15 cellular contexts compared by ENCODE assay signal in genomic region chr2:61419129-61419528, GRCh38. TPM values are rescaled to one million over a fixed set of nuclear protein-coding genes. Genes with fewer than 3 reads are reported as not detected.
DNase-seq lines count a peak whose midpoint lies in the region; ATAC-seq, FAIRE-seq and TF ChIP-seq lines count a peak whose summit lies in the region.
"Had no signal": no experiment of that assay in that cellular context is flagged by ENCODE, and none has a peak within 500 bp of the region (broad histone marks: within the 10 kb centered on the region; RNA-seq: fewer than 3 reads in every experiment).

No MANE protein-coding gene starts in this region.

- TF ChIP-seq CTCF in PC-9 (conservative IDR thresholded peaks at IDR 0.05) (no peak), K562 (IDR thresholded peaks at IDR 0.05 in 2 of 3, conservative IDR thresholded peaks at IDR 0.05 in 1 of 3; ENCODE audit: insufficient read depth in 2 of 3, low read depth in 1 of 3, low read length in 3 of 3) (no peak), omental fat pad (IDR thresholded peaks at IDR 0.05) (no peak)

- H3K4me1 ChIP-seq in BLaER1 treated with 17β-estradiol and CSF1 and Interleukin-3, amounts not matched to agents 10 nM and 100 nM: peaks cover 19 to 54% (median 38%) of the 10 kb centered on the region in 10 experiments
- H3K4me1 ChIP-seq in PC-9 (replicated peaks; ENCODE audit: insufficient read depth) (no peaks in the 10 kb centered on the region), K562 (replicated peaks in 1 of 2; ENCODE audit: control insufficient read depth in 2 of 2, insufficient read depth in 2 of 2, low read length in 2 of 2) (peaks cover 8 to 16% of the 10 kb centered on the region in 2 experiments; a peak in 4 of 5 replicates)

- no peak overlapping the region for H3K27ac ChIP-seq in BLaER1 treated with 17β-estradiol and CSF1 and Interleukin-3, amounts not matched to agents 10 nM and 100 nM
- H3K27ac ChIP-seq in PC-9: no peak overlapping the region
- no peak overlapping the region for H3K27ac ChIP-seq in K562 (ENCODE audit: extremely low read depth, low read depth, low read length)
- H3K27ac ChIP-seq: heart right ventricle had no signal

- WGBS in K562 (ENCODE audit: insufficient coverage, low coverage, missing lambda C conversion rate): 72% methylated on average over 5 of the region's 5 CpGs

- peak overlapping the region in 6 of 11 experiments; percentile 7 to 15 (median 13); a peak in 4 of 22 replicates for H3K4me2 ChIP-seq in BLaER1 treated with 17β-estradiol and CSF1 and Interleukin-3, amounts not matched to agents 10 nM and 100 nM
- H3K4me2 ChIP-seq in PC-9 (no peak overlapping the region), K562 (ENCODE audit: insufficient read depth, low read length) (no peak overlapping the region)

- no peaks in the 10 kb centered on the region for H3K9me3 ChIP-seq in BLaER1 treated with 17β-estradiol and CSF1 and Interleukin-3, amounts not matched to agents 10 nM and 100 nM (replicated peaks in 1 of 11)
- H3K9me3 ChIP-seq in PC-9 (ENCODE audit: insufficient read depth, low read depth) (no peaks in the 10 kb centered on the region), K562 (replicated peaks; ENCODE audit: control insufficient read depth, insufficient read depth, low read depth, low read length) (no peaks in the 10 kb centered on the region)
- H3K9me3 ChIP-seq: heart right ventricle had no signal

- H3K4me3 ChIP-seq in BLaER1 treated with 17β-estradiol and CSF1 and Interleukin-3, amounts not matched to agents 10 nM and 100 nM: no peak overlapping the region
- H3K4me3 ChIP-seq in PC-9 (no peak overlapping the region), K562 (no peak overlapping the region)
- H3K4me3 ChIP-seq: heart right ventricle had no signal

- H3K36me3 ChIP-seq in BLaER1 treated with 17β-estradiol and CSF1 and Interleukin-3, amounts not matched to agents 10 nM and 100 nM: peaks cover 28 to 75% (median 52%) of the 10 kb centered on the region in 11 experiments
- H3K36me3 ChIP-seq in PC-9 (ENCODE audit: low read depth) (peaks cover 15% of the 10 kb centered on the region; the same call in 1 of the 2 replicates), K562 (ENCODE audit: control insufficient read depth, insufficient read depth, low read length) (peaks cover 35% of the 10 kb centered on the region; the same call in 2 of the 3 replicates)

- TF ChIP-seq POLR2A in GM12892 (IDR thresholded peaks at IDR 0.05; ENCODE audit: low read depth, low read length) (no peak), K562 (conservative IDR thresholded peaks at IDR 0.05) (no peak)

- peaks cover 44 to 97% (median 79%) of the 10 kb centered on the region in 11 experiments for H4K20me1 ChIP-seq in BLaER1 treated with 17β-estradiol and CSF1 and Interleukin-3, amounts not matched to agents 10 nM and 100 nM
- H4K20me1 ChIP-seq in PC-9 (ENCODE audit: insufficient read depth) (peaks cover 46% of the 10 kb centered on the region), K562 (replicated peaks; ENCODE audit: control insufficient read depth, insufficient read depth, low read length) (peaks cover 15% of the 10 kb centered on the region)

- H2AFZ ChIP-seq in PC-9: no peak overlapping the region
- H2AFZ ChIP-seq in K562 (ENCODE audit: low read depth, low read length): no peak overlapping the region

- TF ChIP-seq RAD21 in K562 (CRISPR knock-in tag; conservative IDR thresholded peaks at IDR 0.05 in 1 of 2, IDR thresholded peaks at IDR 0.05 in 1 of 2): no peak

- POLR2A ChIA-PET in PC-9 (lab: Charles Lee; ENCODE audit: unreplicated experiment): no interaction called here
- POLR2A ChIA-PET in K562 (lab: Yijun Ruan, JAX): interaction anchor here (0.6 kb wide), 1 partner anchor 12 kb away, joined by 3 read pairs; no protein-coding TSS in a partner anchor

- FAIRE-seq in GM12892 (lab: Jason Lieb, UNC) (peak; percentile 27), K562 (lab: Jason Lieb, UNC) (no peak)
- FAIRE-seq: G401.6 had no signal

- BruUV-seq in PC-9 (replicated peaks; lab: Mats Ljungman, UMichigan) (TSS peak; percentile 20), K562 (replicated peaks; lab: Mats Ljungman, UMichigan) (TSS peak; percentile 16)

- no peaks in the 10 kb centered on the region for H3K9me2 ChIP-seq in PC-9 (ENCODE audit: insufficient read depth)

- H3K79me2 ChIP-seq in PC-9 (ENCODE audit: low read depth): peaks cover 80% of the 10 kb centered on the region
- peaks cover 89% of the 10 kb centered on the region for H3K79me2 ChIP-seq in K562 (ENCODE audit: control insufficient read depth, insufficient read depth, low read length)

- no peaks in the 10 kb centered on the region for H3F3A ChIP-seq in PC-9 (ENCODE audit: insufficient read depth, low read depth)

- no peaks in the 10 kb centered on the region for H3K27me3 ChIP-seq in BLaER1 treated with 17β-estradiol and CSF1 and Interleukin-3, amounts not matched to agents 10 nM and 100 nM
- no peaks in the 10 kb centered on the region for H3K27me3 ChIP-seq in PC-9 (ENCODE audit: insufficient read depth, low read depth)
- H3K27me3 ChIP-seq in K562 (ENCODE audit: control insufficient read depth in 2 of 2, insufficient read depth in 2 of 2, low read length in 2 of 2): no peaks in the 10 kb centered on the region
- H3K27me3 ChIP-seq: heart right ventricle had no signal

- DNase-seq in GM12892 (ENCODE audit: insufficient read length): no peak
- no peak for DNase-seq in PC-9
- DNase-seq in K562 (ENCODE audit: extremely low read depth in 1 of 4, low spot score in 3 of 4): no peak
- no peak for DNase-seq in NCI-H187 (lab: John Stamatoyannopoulos, UW)
- no peak for DNase-seq in posterior cingulate gyrus
- DNase-seq in omental fat pad (ENCODE audit: low spot score): no peak
- DNase-seq: erythroblast, heart right ventricle, NCI-H446, nephron progenitor cell, PC-3, SW 1271 had no signal

- no peak overlapping the region for H3K9ac ChIP-seq in BLaER1 treated with 17β-estradiol and CSF1 and Interleukin-3, amounts not matched to agents 10 nM and 100 nM
- H3K9ac ChIP-seq in K562 (ENCODE audit: insufficient read depth in 1 of 2, low read depth in 2 of 2, low read length in 2 of 2): no peak overlapping the region

- CTCF ChIA-PET in PC-9 (lab: Charles Lee): no interaction called here
- CTCF ChIA-PET in K562 (lab: Yijun Ruan, JAX; ENCODE audit: low intra/inter-chr PET ratio): no interaction called here

- ATAC-seq in K562 (no peak), GM19467 (IDR thresholded peaks at IDR 0.05; ENCODE audit: unreplicated experiment) (no peak), omental fat pad (ENCODE audit: low FRiP score) (no peak)
- ATAC-seq: heart right ventricle, PC-3 had no signal

- no peak for TF ChIP-seq EP300 in K562 (IDR thresholded peaks at IDR 0.05; ENCODE audit: low read length)

- no peaks in the 10 kb centered on the region for H3K9me1 ChIP-seq in K562 (ENCODE audit: control insufficient read depth, insufficient read depth, low read length)

- in situ Hi-C loops in K562 (cut with MboI): no loop called here

- intact Hi-C loops in PC-9 (cut with micrococcal nuclease; ENCODE audit: unreplicated experiment): no loop called here
- intact Hi-C loops in K562 (cut with micrococcal nuclease): no loop called here
- intact Hi-C loops in posterior cingulate gyrus (cut with DNase I): no loop called here

TF ChIP-seq in K562, 482 proteins besides CTCF, POLR2A, EP300 and RAD21 (continues in another document):
- TF ChIP-seq EP400 (IDR thresholded peaks at IDR 0.05) (no peak), ATF1 (CRISPR knock-in tag; IDR thresholded peaks at IDR 0.05) (no peak), ATF1 (tag; IDR thresholded peaks at IDR 0.05) (no peak), DIDO1 (tag; IDR thresholded peaks at IDR 0.05; ENCODE audit: low read depth) (no peak), HMBOX1 (IDR thresholded peaks at IDR 0.05) (no peak)

RNA-seq across cellular contexts. Expression of gene USP34, which starts 51.8 kb away (rescaled TPM):
- 67.3 TPM for polyA plus RNA-seq in GM12892 (2012; ENCODE audit: missing spikeins)
- 85.4 and 120 TPM in 2 replicates for total RNA-seq in PC-9 (2021)
- total RNA-seq in K562 (2011; cell fraction: chromatin; rRNA removed; ENCODE audit: low replicate concordance): 203 and 710 TPM in 2 replicates
- 62.7 and 117 TPM in 2 replicates for total RNA-seq in K562 (2011; cell fraction: nucleolus; rRNA removed)
- 187 and 292 TPM in 2 replicates for total RNA-seq in K562 (2011; cell fraction: nucleoplasm; rRNA removed)
- total RNA-seq in K562 (2014; rRNA removed): 61.8 and 61.9 TPM in 2 replicates
- 98.7 and 111 TPM in 2 replicates for total RNA-seq in K562 (2014; rRNA removed; fragmentation: Illumina TruSeq; extraction: Trizol)
- 89.9 and 94.3 TPM in 2 replicates for total RNA-seq in K562 (2015; rRNA removed; fragmentation: Illumina TruSeq; extraction: Trizol)
- 67.8 and 73.6 TPM in 2 replicates for total RNA-seq in K562 (2021)
- 69.1 and 82.1 TPM in 2 replicates for polyA plus RNA-seq in K562 (2011; rRNA removed)
- polyA plus RNA-seq in K562 (2011; cell fraction: cytosol; rRNA removed): 24.1 and 44.7 TPM in 2 replicates
- polyA plus RNA-seq in K562 (2011; cell fraction: nucleus; rRNA removed): 109 and 150 TPM in 2 replicates
- polyA plus RNA-seq in K562 (2012): 46.1 and 63.7 TPM in 2 replicates
- 83.8 and 108 TPM in 2 replicates for polyA plus RNA-seq in K562 (2014; fragmentation: Illumina TruSeq; extraction: Trizol)
- 10 to 100 TPM; 19.8 to 38.7 TPM for polyA plus RNA-seq in K562 (2014; fragmentation: Nextera tagmentation; extraction: Ambion mirVana)
- polyA plus RNA-seq in K562 (2014; rRNA removed): 48.3 and 54.1 TPM in 2 replicates
- 252 and 297 TPM in 2 replicates for polyA minus RNA-seq in K562 (2011; rRNA and poly(A)+ RNA removed)
- polyA minus RNA-seq in K562 (2011; cell fraction: cytosol; rRNA and poly(A)+ RNA removed): 70.3 and 94.8 TPM in 2 replicates
- 139 and 212 TPM in 2 replicates for polyA minus RNA-seq in K562 (2011; cell fraction: nucleus; rRNA and poly(A)+ RNA removed)
- total RNA-seq in omental fat pad: 100 to 1,000 TPM; 124 to 147 (median 135) TPM

Comparison
In these comparisons a context has a peak if more than half of its experiments do, and no peak if none do; other contexts are left out.
1. H3K4me2 ChIP-seq: peak in BLaER1 treated with 17β-estradiol and CSF1 and Interleukin-3, amounts not matched to agents 10 nM and 100 nM (6 of 11); none in PC-9 (single experiment) and K562 (single experiment).